ENCODE assay signal across 8 cellular contexts in genomic region chr10:102230861-102231356, GRCh38.
DNase-seq lines count a peak whose midpoint lies in the region; ATAC-seq and TF ChIP-seq lines count a peak whose summit lies in the region.

No MANE protein-coding gene starts in this region.

- in situ Hi-C loops in astrocyte of the cerebellum (cut with HindIII; ENCODE audit: low sequenced_read_pairs), result no loop called here

- DNase-seq in RPMI8226, result peak; percentile 59
- DNase-seq in astrocyte of the cerebellum (ENCODE audit: low read depth), result no peak
- peak; percentile 60 for DNase-seq in iPS-NIHi7 (ENCODE audit: extremely low spot score)
- peak; percentile 70 for DNase-seq in stimulated activated CD4-positive, alpha-beta T cell treated with anti-CD3 and anti-CD28 coated beads, Interleukin-15, amount 100 ng/mL, for 24 hours
- no peak for DNase-seq in RKO (ENCODE audit: low spot score)

- ATAC-seq in GM18520 (IDR thresholded peaks at IDR 0.05; ENCODE audit: unreplicated experiment), result no peak
- no peak for ATAC-seq in HG02870 (IDR thresholded peaks at IDR 0.05; ENCODE audit: unreplicated experiment)

- TF ChIP-seq CTCF in GM12875 (IDR thresholded peaks at IDR 0.05; ENCODE audit: borderline replicate concordance, insufficient read depth, low read depth, low read length) (peak; percentile 52; the same call in 1 of the 2 replicates), astrocyte of the cerebellum (IDR thresholded peaks at IDR 0.05; ENCODE audit: low read depth, low read length, missing control alignments) (peak; percentile 44)

- H3K4me3 ChIP-seq in GM12875 (ENCODE audit: low read depth, low read length) (peak overlapping the region; percentile 36), astrocyte of the cerebellum (ENCODE audit: low read depth, low read length) (peak overlapping the region; percentile 35)

Comparison
In these comparisons a context has a peak if more than half of its experiments do, and no peak if none do; other contexts are left out.
1. DNase-seq: peak in RPMI8226 (single experiment), iPS-NIHi7 (single experiment) and stimulated activated CD4-positive, alpha-beta T cell treated with anti-CD3 and anti-CD28 coated beads, Interleukin-15, amount 100 ng/mL, for 24 hours (single experiment); none in astrocyte of the cerebellum (single experiment) and RKO (single experiment).